Comparison of ENCODE assay signal across 20 cellular contexts in genomic region chr7:137871173-137871915, GRCh38. TPM values are rescaled to one million over a fixed set of nuclear protein-coding genes. Genes with fewer than 3 reads are reported as not detected.
A peak's percentile ranks its signal among the peaks of the same experiment; 100 is the strongest.
DNase-seq lines count a peak whose midpoint lies in the region; FAIRE-seq and TF ChIP-seq lines count a peak whose summit lies in the region.
"Had no signal": no experiment of that assay in that cellular context is flagged by ENCODE, and none has a peak within 500 bp of the region (broad histone marks: within the 10 kb centered on the region; RNA-seq: fewer than 3 reads in every experiment).

No MANE protein-coding gene starts in this region.

- H3K27me3 Mint-ChIP-seq in HFFc6 (ENCODE audit: insufficient read depth) (peaks cover 3% of the 10 kb centered on the region; the same call in 1 of the 2 replicates), type B pancreatic cell (no peaks in the 10 kb centered on the region)
- no peaks in the 10 kb centered on the region for H3K27me3 Mint-ChIP-seq in CD4-positive, alpha-beta memory T cell

- H3K4me1 ChIP-seq in CD4-positive, alpha-beta memory T cell (ENCODE audit: insufficient read depth, low read length), result no peaks in the 10 kb centered on the region
- H3K4me1 ChIP-seq: breast epithelium had no signal

- FAIRE-seq in endometrium (lab: Jason Lieb, UNC) (peak; percentile 92), GM12892 (lab: Jason Lieb, UNC) (no peak)
- FAIRE-seq: keratinocyte had no signal

- no peak overlapping the region for H3K27ac ChIP-seq in CD4-positive, alpha-beta memory T cell (ENCODE audit: low read depth, low read length)
- H3K27ac ChIP-seq: RWPE1, spleen had no signal

- H3K36me3 Mint-ChIP-seq in HFFc6 (ENCODE audit: low read depth) (peaks cover 61% of the 10 kb centered on the region), type B pancreatic cell (peaks cover 54% of the 10 kb centered on the region)
- H3K36me3 Mint-ChIP-seq in CD4-positive, alpha-beta memory T cell, result peaks cover 62 to 65% of the 10 kb centered on the region in 2 donors

- intact Hi-C loops in CD4-positive, alpha-beta memory T cell (cut with micrococcal nuclease), result no loop called here

- DNase-seq in HFFc6 (no peak), iris pigment epithelial cell (ENCODE audit: low read depth) (peak; percentile 59), type B pancreatic cell (ENCODE audit: extremely low spot score, unreplicated experiment) (no peak), GM12892 (ENCODE audit: insufficient read length) (no peak)
- DNase-seq in CD4-positive, alpha-beta memory T cell, result no peak
- DNase-seq in stimulated activated CD4-positive, alpha-beta T cell treated with anti-CD3 and anti-CD28 coated beads, Interleukin-1b, Interleukin-23, amount 100 ng/mL, for 48 hours, result no peak
- DNase-seq: activated naive CD4-positive, alpha-beta T cell treated with Interleukin-2 at 50 U/mL for 16 hours; effector CD8-positive, alpha-beta T cell; GF-D8; glutamatergic neuron; NCI-H2107; occipital lobe; spleen; stomach; T-helper 1 cell had no signal

- no peak overlapping the region for H3K4me3 ChIP-seq in CD4-positive, alpha-beta memory T cell (ENCODE audit: low read length in 2 of 2)
- H3K4me3 ChIP-seq: breast epithelium, GM23338, spleen, stomach had no signal

- H3K4me3 Mint-ChIP-seq in HFFc6, result no peak overlapping the region
- H3K4me3 Mint-ChIP-seq in type B pancreatic cell, result no peak overlapping the region
- no peak overlapping the region for H3K4me3 Mint-ChIP-seq in CD4-positive, alpha-beta memory T cell
- H3K4me3 Mint-ChIP-seq: GM23338 had no signal

- H3K9me3 Mint-ChIP-seq in HFFc6 (peaks cover 3% of the 10 kb centered on the region; the same call in 1 of the 2 replicates), type B pancreatic cell (peaks cover 6% of the 10 kb centered on the region)
- peaks cover 0 to 5% (median 2%) of the 10 kb centered on the region in 8 donors for H3K9me3 Mint-ChIP-seq in CD4-positive, alpha-beta memory T cell
- H3K9me3 Mint-ChIP-seq: GM23338 had no signal

- POLR2A ChIA-PET in CD4-positive, alpha-beta memory T cell (lab: Charles Lee; ENCODE audit: partially characterized antibody), result no interaction called here

- H3K27me3 ChIP-seq in CD4-positive, alpha-beta memory T cell (ENCODE audit: insufficient read depth, low read length), result no peaks in the 10 kb centered on the region
- H3K27me3 ChIP-seq: breast epithelium, spleen, stomach had no signal

- CTCF ChIA-PET in CD4-positive, alpha-beta memory T cell (lab: Charles Lee; ENCODE audit: partially characterized antibody), result no interaction called here

- H3K27ac Mint-ChIP-seq in HFFc6 (peak overlapping the region; percentile 60), type B pancreatic cell (peak overlapping the region; percentile 63)
- H3K27ac Mint-ChIP-seq in CD4-positive, alpha-beta memory T cell, result peak overlapping the region in 1 of 7 donors; percentile 48
- H3K27ac Mint-ChIP-seq: GM23338 had no signal

- TF ChIP-seq POLR2A in GM12892 (IDR thresholded peaks at IDR 0.05; ENCODE audit: low read depth, low read length), result no peak

- H3K36me3 ChIP-seq in CD4-positive, alpha-beta memory T cell (ENCODE audit: insufficient read depth, low read length), result peaks cover 2% of the 10 kb centered on the region
- H3K36me3 ChIP-seq: breast epithelium had no signal

- peaks cover 73% of the 10 kb centered on the region for H3K4me1 Mint-ChIP-seq in HFFc6 (ENCODE audit: low read depth)
- H3K4me1 Mint-ChIP-seq in type B pancreatic cell (ENCODE audit: unreplicated experiment), result peaks cover 5% of the 10 kb centered on the region
- no peaks in the 10 kb centered on the region for H3K4me1 Mint-ChIP-seq in CD4-positive, alpha-beta memory T cell

- no peak for TF ChIP-seq CTCF in HFFc6 (IDR thresholded peaks at IDR 0.05)
- no peak for TF ChIP-seq CTCF in type B pancreatic cell (conservative IDR thresholded peaks at IDR 0.05)

- H3K9me3 ChIP-seq in CD4-positive, alpha-beta memory T cell (ENCODE audit: control insufficient read depth in 1 of 2, low read length in 2 of 2), result no peaks in the 10 kb centered on the region
- H3K9me3 ChIP-seq: breast epithelium, stomach had no signal

RNA-seq across cellular contexts. Expression of gene DGKI, which starts 24.6 kb away (rescaled TPM):
- 1 to 10 TPM; 1.2 to 2.2 (median 1.6) TPM for total RNA-seq in HFFc6 (2021; fragmentation: NEBNext Ultra II Directional; extraction: Animal tissue kit (Norgen Biotek cat#: 25700))
- total RNA-seq in type B pancreatic cell (ENCODE audit: low replicate concordance), result 1.8 and 2.8 TPM in 2 replicates
- under 1 TPM in 1 of 2 experiments, not detected in 1; 0.11 TPM for total RNA-seq in CD4-positive, alpha-beta memory T cell
- not detected for polyA plus RNA-seq in CD4-positive, alpha-beta memory T cell
- polyA plus RNA-seq in GM12892 (2012; ENCODE audit: missing spikeins), result 14.3 TPM
